ENCODE assay signal across 10 cellular contexts in genomic region chr19:37353968-37354367, GRCh38.
"Had no signal": no experiment of that assay in that cellular context is flagged by ENCODE, and none has a peak within 500 bp of the region (broad histone marks: within the 10 kb centered on the region; RNA-seq: fewer than 3 reads in every experiment).

No MANE protein-coding gene starts in this region.

- ATAC-seq: GM23338, HCT116 had no signal

- H3K27ac ChIP-seq: GM23248 had no signal

- H2AFZ ChIP-seq: GM23248, GM23338 had no signal

- DNase-seq: GM23248, GOT3, H7, H9, HCEC 1CT, HFFc6 had no signal

- H3K9ac ChIP-seq: GM23248 had no signal

- H3K4me2 ChIP-seq: GM23338 had no signal

- H3K4me3 ChIP-seq: GM23248, GM23338, HAP-1 had no signal

- H3K4me1 ChIP-seq: HAP-1 had no signal

- H3K9me3 ChIP-seq: HAP-1 had no signal

- FAIRE-seq: H1 had no signal
